In the genomic region with DNA sequence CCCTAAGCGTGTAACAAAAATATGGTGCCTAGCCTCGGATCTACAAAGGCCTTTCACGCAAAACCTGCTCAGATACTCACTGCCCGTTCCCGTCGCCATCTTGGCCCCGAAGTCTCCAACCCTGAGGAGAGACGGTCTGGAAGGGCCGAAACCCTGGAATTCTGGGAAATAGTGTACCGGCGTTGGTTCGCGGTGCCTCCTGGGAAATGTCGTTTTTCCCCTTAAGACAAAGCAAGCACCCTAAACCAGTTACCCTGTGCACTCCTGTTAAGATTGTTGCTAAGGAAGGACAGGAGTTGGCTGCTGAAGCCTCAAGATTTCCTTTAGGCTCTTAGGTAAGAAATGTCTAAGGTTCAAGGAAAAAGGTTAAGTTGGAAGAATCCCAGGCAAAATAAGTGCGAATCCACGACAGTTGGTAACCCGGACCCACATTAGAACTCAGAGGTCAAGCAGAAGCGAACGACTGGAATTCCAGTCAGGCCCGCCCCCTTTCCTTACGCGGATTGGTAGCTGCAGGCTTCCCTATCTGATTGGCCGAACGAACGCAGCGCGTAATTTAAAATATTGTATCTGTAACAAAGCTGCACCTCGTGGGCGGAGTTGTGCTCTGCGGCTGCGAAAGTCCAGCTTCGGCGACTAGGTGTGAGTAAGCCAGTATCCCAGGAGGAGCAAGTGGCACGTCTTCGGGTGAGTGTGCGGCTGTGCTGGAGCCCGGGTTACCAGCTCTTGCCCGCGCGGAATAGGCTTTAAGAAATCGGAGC, we compare ENCODE assay signal across 8 cellular contexts.
DNase-seq lines count a peak whose midpoint lies in the region; ATAC-seq and TF ChIP-seq lines count a peak whose summit lies in the region.

A gene with protein sequence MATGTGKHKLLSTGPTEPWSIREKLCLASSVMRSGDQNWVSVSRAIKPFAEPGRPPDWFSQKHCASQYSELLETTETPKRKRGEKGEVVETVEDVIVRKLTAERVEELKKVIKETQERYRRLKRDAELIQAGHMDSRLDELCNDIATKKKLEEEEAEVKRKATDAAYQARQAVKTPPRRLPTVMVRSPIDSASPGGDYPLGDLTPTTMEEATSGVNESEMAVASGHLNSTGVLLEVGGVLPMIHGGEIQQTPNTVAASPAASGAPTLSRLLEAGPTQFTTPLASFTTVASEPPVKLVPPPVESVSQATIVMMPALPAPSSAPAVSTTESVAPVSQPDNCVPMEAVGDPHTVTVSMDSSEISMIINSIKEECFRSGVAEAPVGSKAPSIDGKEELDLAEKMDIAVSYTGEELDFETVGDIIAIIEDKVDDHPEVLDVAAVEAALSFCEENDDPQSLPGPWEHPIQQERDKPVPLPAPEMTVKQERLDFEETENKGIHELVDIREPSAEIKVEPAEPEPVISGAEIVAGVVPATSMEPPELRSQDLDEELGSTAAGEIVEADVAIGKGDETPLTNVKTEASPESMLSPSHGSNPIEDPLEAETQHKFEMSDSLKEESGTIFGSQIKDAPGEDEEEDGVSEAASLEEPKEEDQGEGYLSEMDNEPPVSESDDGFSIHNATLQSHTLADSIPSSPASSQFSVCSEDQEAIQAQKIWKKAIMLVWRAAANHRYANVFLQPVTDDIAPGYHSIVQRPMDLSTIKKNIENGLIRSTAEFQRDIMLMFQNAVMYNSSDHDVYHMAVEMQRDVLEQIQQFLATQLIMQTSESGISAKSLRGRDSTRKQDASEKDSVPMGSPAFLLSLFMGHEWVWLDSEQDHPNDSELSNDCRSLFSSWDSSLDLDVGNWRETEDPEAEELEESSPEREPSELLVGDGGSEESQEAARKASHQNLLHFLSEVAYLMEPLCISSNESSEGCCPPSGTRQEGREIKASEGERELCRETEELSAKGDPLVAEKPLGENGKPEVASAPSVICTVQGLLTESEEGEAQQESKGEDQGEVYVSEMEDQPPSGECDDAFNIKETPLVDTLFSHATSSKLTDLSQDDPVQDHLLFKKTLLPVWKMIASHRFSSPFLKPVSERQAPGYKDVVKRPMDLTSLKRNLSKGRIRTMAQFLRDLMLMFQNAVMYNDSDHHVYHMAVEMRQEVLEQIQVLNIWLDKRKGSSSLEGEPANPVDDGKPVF (minus strand): TSS at position 115 of the 761 bp plus-strand sequence. CDS start 16 bp downstream, at position 99.
A gene (plus strand): TSS at position 597 of the 761 bp plus-strand sequence. CDS start 569 bp downstream, outside the sequence.

- DNase-seq in NCI-H526 treated with DMSO at 0.1 percent for 48 hours (lab: John Stamatoyannopoulos, UW) (peak; percentile 98), dedifferentiated amniotic fluid mesenchymal stem cell (ENCODE audit: extremely low spot score) (peak; percentile 96), left kidney (ENCODE audit: low read depth, low spot score) (peak; percentile 98)
- DNase-seq in activated CD4-positive, alpha-beta T cell treated with anti-CD3 and anti-CD28 coated beads for 48 hours = peak; percentile 95
- peak; percentile 90 to 91 for DNase-seq in stimulated activated CD4-positive, alpha-beta T cell treated with anti-CD3 and anti-CD28 coated beads, Interleukin-2, amount 100 ng/mL, for 24 hours

- no peak for TF ChIP-seq CTCF in C4-2B (conservative IDR thresholded peaks at IDR 0.05)

- peak within 1 kb of the TSS; percentile 84 for H3K27ac ChIP-seq in C4-2B

- ATAC-seq in GM19351 (IDR thresholded peaks at IDR 0.05; ENCODE audit: unreplicated experiment) = peak; percentile 85
- ATAC-seq in HG03520 (IDR thresholded peaks at IDR 0.05; ENCODE audit: unreplicated experiment) = peak; percentile 79

Comparison
In these comparisons a context has a peak if more than half of its experiments do, and no peak if none do; other contexts are left out.
1. Peak in every context shown above with its lines: DNase-seq, ATAC-seq and H3K27ac ChIP-seq.